Comparison of ENCODE assay signal across 23 cellular contexts in the genomic region with DNA sequence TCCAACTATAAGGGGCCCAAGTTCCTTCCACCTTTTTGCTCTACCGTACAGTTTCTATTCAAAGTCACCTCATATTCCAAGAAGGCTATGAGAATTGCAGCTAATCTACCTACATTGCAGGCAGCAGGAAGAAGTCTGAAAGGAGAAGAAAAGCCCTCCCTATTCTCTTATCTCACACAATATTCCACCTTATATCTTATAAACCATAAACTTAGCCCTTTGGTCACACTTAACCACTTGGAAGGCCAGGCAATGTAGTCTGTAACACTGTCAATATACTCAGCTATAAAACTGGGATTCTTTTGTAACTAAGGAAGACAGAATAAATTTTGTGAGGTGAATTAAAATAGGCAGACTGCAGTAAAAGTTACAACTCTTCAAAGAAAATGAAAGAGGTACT.
"Had no signal": no experiment of that assay in that cellular context is flagged by ENCODE, and none has a peak within 500 bp of the region (broad histone marks: within the 10 kb centered on the region; RNA-seq: fewer than 3 reads in every experiment).

No MANE protein-coding gene starts in this region.

- H3K27ac ChIP-seq: KMS-11, WERI-Rb-1 had no signal

- DNase-seq: activated CD4-positive, alpha-beta memory T cell treated with anti-CD3 and anti-CD28 coated beads, Interleukin-2, amount 10 ng/mL, durations not matched to agents 7 days and 5 days; activated CD4-positive, alpha-beta T cell treated with anti-CD3 and anti-CD28 coated beads for 36 hours; activated CD4-positive, alpha-beta T cell treated with anti-CD3 and anti-CD28 coated beads, Interleukin-2, amount 50 U/mL, for 1 hour; activated gamma-delta T cell; activated naive CD4-positive, alpha-beta T cell treated with anti-CD3 and anti-CD28 coated beads for 36 hours; activated T-cell treated with anti-CD3 and anti-CD28 coated beads for 4 hours; activated T-cell treated with anti-CD3 and anti-CD28 coated beads, Interleukin-2, amount 50 U/mL, for 48 hours; MG63; MV-4-11; NCI-H1092 treated with DMSO at 0.1 percent for 48 hours; NCI-H1417 treated with DMSO at 0.1 percent for 48 hours; NCI-H1694 treated with DMSO at 0.1 percent for 48 hours; NCI-H2029 treated with DMSO at 0.1 percent for 48 hours; NCI-H510A treated with DMSO at 0.1 percent for 48 hours; SIG-M5; T-cell; T-helper 2 cell; T1000; WERI-Rb-1 had no signal

- H3K27me3 Mint-ChIP-seq: activated CD4-positive, alpha-beta memory T cell treated with anti-CD3 and anti-CD28 coated beads, Interleukin-2, amount 10 ng/mL, durations not matched to agents 7 days and 5 days; activated CD4-positive, alpha-beta T cell treated with anti-CD3 and anti-CD28 coated beads for 36 hours; activated naive CD8-positive, alpha-beta T cell; activated T-helper 17 cell treated with anti-CD3 and anti-CD28 coated beads, Interleukin-2, amount 50 U/mL, for 72 hours; T-cell had no signal

- H3K9me3 ChIP-seq: MG63 had no signal

- H3K27ac Mint-ChIP-seq: activated CD4-positive, alpha-beta memory T cell treated with anti-CD3 and anti-CD28 coated beads, Interleukin-2, amount 10 ng/mL, durations not matched to agents 7 days and 5 days; activated CD4-positive, alpha-beta T cell treated with anti-CD3 and anti-CD28 coated beads for 36 hours; activated naive CD4-positive, alpha-beta T cell treated with anti-CD3 and anti-CD28 coated beads for 36 hours; activated naive CD8-positive, alpha-beta T cell; activated T-helper 17 cell treated with anti-CD3 and anti-CD28 coated beads, Interleukin-2, amount 50 U/mL, for 72 hours; T-cell had no signal

- H3K4me3 ChIP-seq: MG63 had no signal

- H3K36me3 ChIP-seq: MG63, WERI-Rb-1 had no signal

- H3K4me3 Mint-ChIP-seq: activated CD4-positive, alpha-beta memory T cell treated with anti-CD3 and anti-CD28 coated beads, Interleukin-2, amount 10 ng/mL, durations not matched to agents 7 days and 5 days; activated CD4-positive, alpha-beta T cell treated with anti-CD3 and anti-CD28 coated beads for 36 hours; activated naive CD4-positive, alpha-beta T cell treated with anti-CD3 and anti-CD28 coated beads for 36 hours; activated naive CD8-positive, alpha-beta T cell; activated T-helper 17 cell treated with anti-CD3 and anti-CD28 coated beads, Interleukin-2, amount 50 U/mL, for 72 hours; T-cell had no signal

- H3K9ac ChIP-seq: KMS-11 had no signal

- ATAC-seq: activated CD4-positive, alpha-beta T cell treated with anti-CD3 and anti-CD28 coated beads for 36 hours; activated T-helper 17 cell treated with anti-CD3 and anti-CD28 coated beads, Interleukin-2, amount 50 U/mL, for 72 hours; T-cell had no signal

- H3K4me1 Mint-ChIP-seq: activated CD4-positive, alpha-beta memory T cell treated with anti-CD3 and anti-CD28 coated beads, Interleukin-2, amount 10 ng/mL, durations not matched to agents 7 days and 5 days; activated CD4-positive, alpha-beta T cell treated with anti-CD3 and anti-CD28 coated beads for 36 hours; activated T-helper 17 cell treated with anti-CD3 and anti-CD28 coated beads, Interleukin-2, amount 50 U/mL, for 72 hours had no signal

- H3K27me3 ChIP-seq: MG63 had no signal

- H3K9me3 Mint-ChIP-seq: activated CD4-positive, alpha-beta memory T cell treated with anti-CD3 and anti-CD28 coated beads, Interleukin-2, amount 10 ng/mL, durations not matched to agents 7 days and 5 days; activated naive CD4-positive, alpha-beta T cell treated with anti-CD3 and anti-CD28 coated beads for 36 hours; activated T-helper 17 cell treated with anti-CD3 and anti-CD28 coated beads, Interleukin-2, amount 50 U/mL, for 72 hours; T-cell had no signal

- H3K4me2 ChIP-seq: KMS-11 had no signal

- FAIRE-seq: TTC549 had no signal
